Comparison of ENCODE assay signal across 21 cellular contexts in the genomic region with DNA sequence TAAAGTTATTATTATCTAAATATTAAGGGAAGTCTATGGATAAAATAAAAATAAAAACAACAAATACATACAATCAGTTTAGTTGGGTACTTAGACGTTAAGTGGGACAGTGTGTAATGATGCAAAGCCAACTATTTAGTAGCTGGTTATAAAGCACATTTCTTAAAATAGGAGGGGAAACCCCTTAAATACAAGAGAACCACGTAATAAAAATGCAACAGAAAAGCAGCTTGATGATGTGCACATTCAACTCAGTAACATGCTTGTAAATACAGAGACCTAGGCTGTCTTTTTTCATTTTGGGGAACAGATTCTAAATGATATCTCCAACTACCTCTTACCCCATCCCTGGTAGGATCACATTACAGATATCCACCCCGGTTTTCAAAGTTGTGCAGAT.
"Had no signal": no experiment of that assay in that cellular context is flagged by ENCODE, and none has a peak within 500 bp of the region (broad histone marks: within the 10 kb centered on the region; RNA-seq: fewer than 3 reads in every experiment).

No MANE protein-coding gene starts in this region.

- H3K4me3 Mint-ChIP-seq: mesothelial cell of epicardium; naive B cell; natural killer cell; stimulated activated naive B cell treated with anti-CD40 and anti-IgM and Interleukin-4, amounts not matched to agents 10 μg/mL and 1 μg/mL and 100 μg/mL, for 72 hours had no signal

- H3K4me1 Mint-ChIP-seq: natural killer cell; stimulated activated naive B cell treated with anti-CD40 and anti-IgM and Interleukin-4, amounts not matched to agents 10 μg/mL and 1 μg/mL and 100 μg/mL, for 72 hours had no signal

- ATAC-seq: natural killer cell; right lobe of liver; stimulated activated naive B cell treated with anti-CD40 and anti-IgM and Interleukin-4, amounts not matched to agents 10 μg/mL and 1 μg/mL and 100 μg/mL, for 72 hours; stimulated activated naive CD8-positive, alpha-beta T cell treated with anti-CD3 and anti-CD28 coated beads, Interleukin-15, Interleukin-2, amounts not matched to agents 100 U/mL and 50 U/mL, for 24 hours; upper lobe of right lung had no signal

- H3K9me3 Mint-ChIP-seq: mesothelial cell of epicardium; stimulated activated naive B cell treated with anti-CD40 and anti-IgM and Interleukin-4, amounts not matched to agents 10 μg/mL and 1 μg/mL and 100 μg/mL, for 72 hours had no signal

- H3K27ac Mint-ChIP-seq: mesothelial cell of epicardium; naive B cell; natural killer cell; progenitor cell of endocrine pancreas; stimulated activated naive B cell treated with anti-CD40 and anti-IgM and Interleukin-4, amounts not matched to agents 10 μg/mL and 1 μg/mL and 100 μg/mL, for 72 hours had no signal

- H3K4me1 ChIP-seq: left ventricle myocardium inferior, right atrium auricular region, right lobe of liver, stomach, testis, thyroid gland, upper lobe of right lung had no signal

- H3K27me3 Mint-ChIP-seq: progenitor cell of endocrine pancreas; stimulated activated naive B cell treated with anti-CD40 and anti-IgM and Interleukin-4, amounts not matched to agents 10 μg/mL and 1 μg/mL and 100 μg/mL, for 72 hours had no signal

- DNase-seq: islet precursor cell; left ventricle myocardium inferior; mesendoderm; naive B cell; natural killer cell; ovary; right lobe of liver; stimulated activated CD4-positive, alpha-beta T cell treated with anti-CD3 and anti-CD28 coated beads, Interleukin-1b, Interleukin-23, amount 100 ng/mL, for 48 hours; stimulated activated CD4-positive, alpha-beta T cell treated with anti-CD3 and anti-CD28 coated beads, Interleukin-4, amount 100 ng/mL, for 1 hour; stimulated activated naive B cell treated with anti-CD40 and anti-IgM and Interleukin-4, amounts not matched to agents 10 μg/mL and 1 μg/mL and 100 μg/mL, for 72 hours; stimulated activated naive CD8-positive, alpha-beta T cell treated with anti-CD3 and anti-CD28 coated beads, Interleukin-15, Interleukin-2, amounts not matched to agents 100 U/mL and 50 U/mL, for 24 hours; stomach; testis; thyroid gland; trophoblast cell; upper lobe of right lung had no signal

- H3K36me3 Mint-ChIP-seq: naive B cell; natural killer cell; stimulated activated naive B cell treated with anti-CD40 and anti-IgM and Interleukin-4, amounts not matched to agents 10 μg/mL and 1 μg/mL and 100 μg/mL, for 72 hours had no signal

- H3K27me3 ChIP-seq: ovary, right atrium auricular region, right lobe of liver, stomach, testis, thyroid gland, upper lobe of right lung had no signal

- H3K4me3 ChIP-seq: left ventricle myocardium inferior, lung, ovary, right atrium auricular region, right lobe of liver, smooth muscle cell, stomach, testis, thyroid gland, upper lobe of right lung had no signal

- H3K36me3 ChIP-seq: left ventricle myocardium inferior, ovary, right atrium auricular region, stomach, thyroid gland, upper lobe of right lung had no signal

- H3K9me3 ChIP-seq: left ventricle myocardium inferior, ovary, right atrium auricular region, right lobe of liver, stomach, testis, thyroid gland, upper lobe of right lung had no signal

- H3K4me2 ChIP-seq: smooth muscle cell had no signal

- H3K27ac ChIP-seq: left ventricle myocardium inferior, ovary, right atrium auricular region, right lobe of liver, stomach, testis, thyroid gland, upper lobe of right lung had no signal
